Comparison of ENCODE assay signal across 8 cellular contexts in genomic region chr10:9209105-9209798, GRCh38.
DNase-seq lines count a peak whose midpoint lies in the region; ATAC-seq and TF ChIP-seq lines count a peak whose summit lies in the region.

No MANE protein-coding gene starts in this region.

- peak; percentile 90 for TF ChIP-seq CTCF in 22Rv1 (IDR thresholded peaks at IDR 0.05)
- TF ChIP-seq CTCF in GM13976 (IDR thresholded peaks at IDR 0.05; ENCODE audit: borderline replicate concordance, control extremely low read depth, extremely low read depth, insufficient read depth, missing control alignments), result peak; percentile 86
- peak; percentile 69 for TF ChIP-seq CTCF in OCI-LY1 (IDR thresholded peaks at IDR 0.05; ENCODE audit: low read length)
- peak; percentile 88 to 97 for TF ChIP-seq CTCF in fibroblast of lung (conservative IDR thresholded peaks at IDR 0.05 in 1 of 2, IDR thresholded peaks at IDR 0.05 in 1 of 2; ENCODE audit: low read depth in 1 of 2, low read length in 2 of 2)
- TF ChIP-seq CTCF in nephron progenitor cell (IDR thresholded peaks at IDR 0.05), result peak; percentile 91

- H3K27me3 Mint-ChIP-seq in activated T-cell treated with anti-CD3 and anti-CD28 coated beads, Interleukin-2, amount 50 U/mL, for 24 hours, result peaks cover 6% of the 10 kb centered on the region
- H3K27me3 Mint-ChIP-seq in nephron progenitor cell (ENCODE audit: low read depth, poor library complexity), result peaks cover 20% of the 10 kb centered on the region

- H3K27me3 ChIP-seq in OCI-LY1 (ENCODE audit: insufficient read depth, low read length) (no peaks in the 10 kb centered on the region), fibroblast of lung (ENCODE audit: control insufficient read depth, insufficient read depth, low read length) (no peaks in the 10 kb centered on the region)

- H3K4me1 ChIP-seq in OCI-LY1 (ENCODE audit: insufficient read depth, low read length, severe bottlenecking) (no peaks in the 10 kb centered on the region), fibroblast of lung (ENCODE audit: control insufficient read depth, extremely low read depth, insufficient read depth, low read length) (no peaks in the 10 kb centered on the region)

- no peaks in the 10 kb centered on the region for H3K9me2 ChIP-seq in OCI-LY1 (ENCODE audit: low read depth, low read length)

- no peaks in the 10 kb centered on the region for H4K20me1 ChIP-seq in OCI-LY1 (ENCODE audit: insufficient read depth, low read length)
- H4K20me1 ChIP-seq in fibroblast of lung (ENCODE audit: control insufficient read depth, extremely low read depth, insufficient read depth, low read length), result no peaks in the 10 kb centered on the region

- H3K9me3 Mint-ChIP-seq in activated T-cell treated with anti-CD3 and anti-CD28 coated beads, Interleukin-2, amount 50 U/mL, for 24 hours, result no peaks in the 10 kb centered on the region
- H3K9me3 Mint-ChIP-seq in nephron progenitor cell, result no peaks in the 10 kb centered on the region

- in situ Hi-C loops in GM13976 (cut with MboI; ENCODE audit: low sequenced_read_pairs, unreplicated experiment), result loop anchor here (10.0 to 25.0 kb wide), 2 partner anchors 1154 to 1347 kb away; partner anchors contain the start of gene GATA3

- H3F3A ChIP-seq in OCI-LY1 (ENCODE audit: insufficient read depth, low read length), result no peaks in the 10 kb centered on the region

- H3K79me2 ChIP-seq in OCI-LY1 (ENCODE audit: insufficient read depth, low read length) (no peaks in the 10 kb centered on the region), fibroblast of lung (ENCODE audit: control insufficient read depth, insufficient read depth, low read length) (no peaks in the 10 kb centered on the region)

- peak; percentile 51 for ATAC-seq in HG03025 (IDR thresholded peaks at IDR 0.05; ENCODE audit: low FRiP score, unreplicated experiment)

- H3K4me2 ChIP-seq in OCI-LY1 (ENCODE audit: low read length), result no peak overlapping the region
- no peak overlapping the region for H3K4me2 ChIP-seq in fibroblast of lung (ENCODE audit: extremely low read depth, insufficient read depth, low read length)

- peak; percentile 52 for DNase-seq in GM13976 (ENCODE audit: low spot score)
- DNase-seq in activated T-cell treated with anti-CD3 and anti-CD28 coated beads, Interleukin-2, amount 50 U/mL, for 24 hours, result peak; percentile 86
- DNase-seq in fibroblast of lung (ENCODE audit: low read depth in 2 of 2), result peak; percentile 36 to 66
- peak; percentile 82 for DNase-seq in nephron progenitor cell
- DNase-seq in stimulated activated naive CD4-positive, alpha-beta T cell (lab: John Stamatoyannopoulos, UW), result peak; percentile 35 to 77 (median 60)

- H3K9ac ChIP-seq in OCI-LY1 (ENCODE audit: low read length) (no peak overlapping the region), fibroblast of lung (ENCODE audit: insufficient read depth, low read length) (no peak overlapping the region)

- peaks cover 12% of the 10 kb centered on the region for H3K4me1 Mint-ChIP-seq in activated T-cell treated with anti-CD3 and anti-CD28 coated beads, Interleukin-2, amount 50 U/mL, for 24 hours (ENCODE audit: low read depth)
- no peaks in the 10 kb centered on the region for H3K4me1 Mint-ChIP-seq in nephron progenitor cell

- H3K9me3 ChIP-seq in OCI-LY1 (ENCODE audit: low read length) (no peaks in the 10 kb centered on the region), fibroblast of lung (ENCODE audit: control insufficient read depth, insufficient read depth, low read depth, low read length) (no peaks in the 10 kb centered on the region)

- H3K36me3 ChIP-seq in OCI-LY1 (ENCODE audit: insufficient read depth, low read length) (no peaks in the 10 kb centered on the region), fibroblast of lung (ENCODE audit: control insufficient read depth, insufficient read depth, low read length) (no peaks in the 10 kb centered on the region)

- H3K27ac Mint-ChIP-seq in activated T-cell treated with anti-CD3 and anti-CD28 coated beads, Interleukin-2, amount 50 U/mL, for 24 hours, result no peak overlapping the region
- no peak overlapping the region for H3K27ac Mint-ChIP-seq in nephron progenitor cell

- H2AFZ ChIP-seq in OCI-LY1 (ENCODE audit: low read length) (no peak overlapping the region), fibroblast of lung (ENCODE audit: low read length) (no peak overlapping the region)

- H3K4me3 ChIP-seq in OCI-LY1 (ENCODE audit: low read depth, low read length, poor library complexity, severe bottlenecking) (no peak overlapping the region), fibroblast of lung (replicated peaks in 1 of 4; ENCODE audit: control extremely low read depth in 1 of 4, insufficient read depth in 1 of 4, low read depth in 3 of 4, low read length in 4 of 4) (no peak overlapping the region)

- H3K27ac ChIP-seq in 22Rv1 (peak overlapping the region; percentile 72), OCI-LY1 (ENCODE audit: low read depth, low read length, poor library complexity, severe bottlenecking) (no peak overlapping the region), fibroblast of lung (ENCODE audit: insufficient read depth, low read length) (no peak overlapping the region)

- H3K4me3 Mint-ChIP-seq in activated T-cell treated with anti-CD3 and anti-CD28 coated beads, Interleukin-2, amount 50 U/mL, for 24 hours, result no peak overlapping the region
- no peak overlapping the region for H3K4me3 Mint-ChIP-seq in nephron progenitor cell

- no peaks in the 10 kb centered on the region for H3K36me3 Mint-ChIP-seq in activated T-cell treated with anti-CD3 and anti-CD28 coated beads, Interleukin-2, amount 50 U/mL, for 24 hours (ENCODE audit: low read depth)
- H3K36me3 Mint-ChIP-seq in nephron progenitor cell (ENCODE audit: low read depth), result no peaks in the 10 kb centered on the region
